In the genomic region with DNA sequence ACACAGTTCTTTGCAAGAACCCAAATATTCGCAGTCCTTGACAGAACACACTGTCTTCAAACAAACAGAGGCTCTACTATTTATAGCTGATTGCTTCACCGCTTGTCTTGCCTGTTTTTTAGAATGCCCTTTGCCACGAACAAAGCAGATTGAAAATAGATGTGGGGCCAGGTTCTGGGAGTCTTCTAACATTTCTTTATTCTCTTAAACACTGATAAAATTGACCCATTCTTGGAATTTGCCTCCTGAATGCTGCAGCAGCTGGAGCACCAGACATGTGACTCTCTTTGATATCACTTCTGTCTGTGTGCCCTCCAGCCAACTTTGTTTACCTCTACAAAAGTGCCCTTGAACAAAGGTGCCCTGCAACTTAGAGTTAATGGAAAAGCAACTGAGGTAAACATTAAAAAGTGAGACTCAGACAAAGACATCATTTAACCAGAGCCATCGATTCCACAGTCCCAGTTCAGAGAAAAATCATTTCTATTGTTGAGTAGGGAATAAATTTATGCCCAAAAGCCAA, we compare ENCODE assay signal across 15 cellular contexts.
A peak's percentile ranks its signal among the peaks of the same experiment; 100 is the strongest.
DNase-seq lines count a peak whose midpoint lies in the region; ATAC-seq, FAIRE-seq and TF ChIP-seq lines count a peak whose summit lies in the region.
"Had no signal": no experiment of that assay in that cellular context is flagged by ENCODE, and none has a peak within 500 bp of the region (broad histone marks: within the 10 kb centered on the region; RNA-seq: fewer than 3 reads in every experiment).

No MANE protein-coding gene starts in this region.

- no peaks in the 10 kb centered on the region for H3K9me2 ChIP-seq in GM23248 (ENCODE audit: insufficient read depth)

- H3K4me2 ChIP-seq in astrocyte (ENCODE audit: low read length) (peak overlapping the region; percentile 17), smooth muscle cell (peak overlapping the region; percentile 54), GM23248 (ENCODE audit: unreplicated experiment) (no peak overlapping the region)

- H3K36me3 ChIP-seq in astrocyte (ENCODE audit: insufficient read depth, low read length), result no peaks in the 10 kb centered on the region
- H3K36me3 ChIP-seq in smooth muscle cell (ENCODE audit: low read depth), result no peaks in the 10 kb centered on the region
- H3K36me3 ChIP-seq in GM23248 (ENCODE audit: low read depth), result no peaks in the 10 kb centered on the region
- no peaks in the 10 kb centered on the region for H3K36me3 ChIP-seq in CD8-positive, alpha-beta T cell (ENCODE audit: insufficient read depth, low read length)

- no peaks in the 10 kb centered on the region for H3K9me3 Mint-ChIP-seq in astrocyte (ENCODE audit: unreplicated experiment)
- no peaks in the 10 kb centered on the region for H3K9me3 Mint-ChIP-seq in CD8-positive, alpha-beta T cell
- H3K9me3 Mint-ChIP-seq: activated naive CD8-positive, alpha-beta T cell treated with anti-CD3 and anti-CD28 coated beads, Interleukin-2, amount 10 ng/mL, durations not matched to agents 7 days and 5 days; naive B cell; stimulated activated effector memory CD8-positive, alpha-beta T cell treated with anti-CD3 and anti-CD28 coated beads, Interleukin-12 subunit alpha, Interleukin-12 subunit beta, amount 100 ng/mL, for 72 hours had no signal

- no peak overlapping the region for H3K27ac ChIP-seq in astrocyte (ENCODE audit: low read depth, low read length)
- H3K27ac ChIP-seq in smooth muscle cell (ENCODE audit: low read depth), result no peak overlapping the region
- H3K27ac ChIP-seq in GM23248, result no peak overlapping the region
- no peak overlapping the region for H3K27ac ChIP-seq in CD8-positive, alpha-beta T cell (ENCODE audit: low read depth, low read length)
- H3K27ac ChIP-seq: HL-60 had no signal

- H3K27ac Mint-ChIP-seq in astrocyte (ENCODE audit: unreplicated experiment), result peak overlapping the region; percentile 34
- no peak overlapping the region for H3K27ac Mint-ChIP-seq in CD8-positive, alpha-beta T cell
- H3K27ac Mint-ChIP-seq: activated CD8-positive, alpha-beta memory T cell treated with anti-CD3 and anti-CD28 coated beads, Interleukin-2, amount 10 ng/mL, durations not matched to agents 7 days and 5 days; activated naive CD8-positive, alpha-beta T cell treated with anti-CD3 and anti-CD28 coated beads, Interleukin-2, amount 10 ng/mL, durations not matched to agents 7 days and 5 days; naive B cell; stimulated activated effector memory CD8-positive, alpha-beta T cell treated with anti-CD3 and anti-CD28 coated beads, Interleukin-12 subunit alpha, Interleukin-12 subunit beta, amount 100 ng/mL, for 72 hours had no signal

- H3K9me3 ChIP-seq in astrocyte (ENCODE audit: insufficient read depth, low read depth, low read length), result no peaks in the 10 kb centered on the region
- H3K9me3 ChIP-seq in smooth muscle cell (replicated peaks; ENCODE audit: low read depth), result no peaks in the 10 kb centered on the region
- H3K9me3 ChIP-seq in GM23248 (ENCODE audit: low read depth), result no peaks in the 10 kb centered on the region
- H3K9me3 ChIP-seq in CD8-positive, alpha-beta T cell (ENCODE audit: low read length), result no peaks in the 10 kb centered on the region

- H3K4me3 ChIP-seq in astrocyte (ENCODE audit: insufficient read depth, low read depth, low read length) (no peak overlapping the region), smooth muscle cell (no peak overlapping the region), GM23248 (no peak overlapping the region)
- no peak overlapping the region for H3K4me3 ChIP-seq in CD8-positive, alpha-beta T cell (ENCODE audit: low read depth, low read length)

- POLR2A ChIA-PET in CD8-positive, alpha-beta T cell (lab: Charles Lee), result no interaction called here

- no peak for FAIRE-seq in astrocyte (lab: Jason Lieb, UNC)

- no peaks in the 10 kb centered on the region for H3K27me3 Mint-ChIP-seq in astrocyte (ENCODE audit: low read depth, unreplicated experiment)
- no peaks in the 10 kb centered on the region for H3K27me3 Mint-ChIP-seq in CD8-positive, alpha-beta T cell (ENCODE audit: low read depth)

- H4K20me1 ChIP-seq in astrocyte (ENCODE audit: insufficient read depth, low read length), result no peaks in the 10 kb centered on the region
- H4K20me1 ChIP-seq in smooth muscle cell (ENCODE audit: low read depth), result no peaks in the 10 kb centered on the region
- H4K20me1 ChIP-seq in GM23248 (ENCODE audit: insufficient read depth), result no peaks in the 10 kb centered on the region

- WGBS in smooth muscle cell (ENCODE audit: low lambda C conversion rate), result 28% methylated on average over 4 of the region's 4 CpGs
- WGBS in GM23248 (ENCODE audit: low coverage in 1 of 2, low lambda C conversion rate in 2 of 2, missing lambda C conversion rate in 2 of 2), 2 experiments, result 28 to 29% methylated on average over 4 of the region's 4 CpGs

- in situ Hi-C loops in GM23248 (cut with MboI), result no loop called here

- no peaks in the 10 kb centered on the region for H3K36me3 Mint-ChIP-seq in astrocyte (ENCODE audit: low read depth, unreplicated experiment)
- H3K36me3 Mint-ChIP-seq in CD8-positive, alpha-beta T cell, result no peaks in the 10 kb centered on the region
- H3K36me3 Mint-ChIP-seq: activated CD8-positive, alpha-beta memory T cell treated with anti-CD3 and anti-CD28 coated beads, Interleukin-2, amount 10 ng/mL, durations not matched to agents 7 days and 5 days; activated naive CD8-positive, alpha-beta T cell treated with anti-CD3 and anti-CD28 coated beads, Interleukin-2, amount 10 ng/mL, durations not matched to agents 7 days and 5 days; naive B cell; stimulated activated effector memory CD8-positive, alpha-beta T cell treated with anti-CD3 and anti-CD28 coated beads, Interleukin-12 subunit alpha, Interleukin-12 subunit beta, amount 100 ng/mL, for 72 hours had no signal

- intact Hi-C loops in CD8-positive, alpha-beta T cell (cut with DNase I, micrococcal nuclease), result no loop called here

- no peaks in the 10 kb centered on the region for H3K4me1 ChIP-seq in astrocyte (ENCODE audit: insufficient read depth, low read length)
- peaks cover 9% of the 10 kb centered on the region for H3K4me1 ChIP-seq in smooth muscle cell (ENCODE audit: low read depth)
- no peaks in the 10 kb centered on the region for H3K4me1 ChIP-seq in GM23248 (ENCODE audit: insufficient read depth)
- H3K4me1 ChIP-seq in CD8-positive, alpha-beta T cell (ENCODE audit: insufficient read depth, low read length), result no peaks in the 10 kb centered on the region

- peak in 2 of 3 experiments; percentile 11 to 29 for DNase-seq in NCI-H1417 (lab: John Stamatoyannopoulos, UW)
- no peak for DNase-seq in NCI-H1417 treated with DMSO at 0.1 percent for 48 hours (lab: John Stamatoyannopoulos, UW)
- DNase-seq in astrocyte (ENCODE audit: low read depth), result no peak
- DNase-seq in left lobe of liver (ENCODE audit: low spot score), result no peak
- no peak for DNase-seq in smooth muscle cell (lab: John Stamatoyannopoulos, UW; ENCODE audit: unreplicated experiment)
- DNase-seq in GM23248, result no peak
- no peak for DNase-seq in CD8-positive, alpha-beta T cell
- DNase-seq in NCI-H2029 treated with DMSO at 0.1 percent for 48 hours (lab: John Stamatoyannopoulos, UW), result no peak
- DNase-seq: activated CD8-positive, alpha-beta memory T cell treated with anti-CD3 and anti-CD28 coated beads, Interleukin-2, amount 10 ng/mL, durations not matched to agents 7 days and 5 days; activated naive CD8-positive, alpha-beta T cell treated with anti-CD3 and anti-CD28 coated beads, Interleukin-2, amount 10 ng/mL, durations not matched to agents 7 days and 5 days; DMS79 treated with DMSO at 0.1 percent for 48 hours; naive B cell; NCI-H1092 had no signal

- H3K27me3 ChIP-seq in astrocyte (ENCODE audit: insufficient read depth, low read length), result no peaks in the 10 kb centered on the region
- H3K27me3 ChIP-seq in smooth muscle cell (ENCODE audit: low read depth), result no peaks in the 10 kb centered on the region
- H3K27me3 ChIP-seq in GM23248 (replicated peaks; ENCODE audit: insufficient read depth), result peaks cover 69% of the 10 kb centered on the region
- H3K27me3 ChIP-seq in CD8-positive, alpha-beta T cell (ENCODE audit: insufficient read depth, low read length), result no peaks in the 10 kb centered on the region

- CTCF ChIA-PET in CD8-positive, alpha-beta T cell (lab: Charles Lee), result no interaction called here

- H2AFZ ChIP-seq in astrocyte (ENCODE audit: low read depth, low read length) (no peak overlapping the region), smooth muscle cell (ENCODE audit: low read depth) (peak overlapping the region; percentile 83), GM23248 (no peak overlapping the region)

- no peak overlapping the region for H3K4me3 Mint-ChIP-seq in astrocyte (ENCODE audit: unreplicated experiment)
- H3K4me3 Mint-ChIP-seq in CD8-positive, alpha-beta T cell, result no peak overlapping the region
- H3K4me3 Mint-ChIP-seq: activated CD8-positive, alpha-beta memory T cell treated with anti-CD3 and anti-CD28 coated beads, Interleukin-2, amount 10 ng/mL, durations not matched to agents 7 days and 5 days; activated naive CD8-positive, alpha-beta T cell treated with anti-CD3 and anti-CD28 coated beads, Interleukin-2, amount 10 ng/mL, durations not matched to agents 7 days and 5 days; naive B cell; stimulated activated effector memory CD8-positive, alpha-beta T cell treated with anti-CD3 and anti-CD28 coated beads, Interleukin-12 subunit alpha, Interleukin-12 subunit beta, amount 100 ng/mL, for 72 hours had no signal

- peaks cover 23% of the 10 kb centered on the region for H3K4me1 Mint-ChIP-seq in astrocyte (ENCODE audit: low read depth, unreplicated experiment)
- no peaks in the 10 kb centered on the region for H3K4me1 Mint-ChIP-seq in CD8-positive, alpha-beta T cell (ENCODE audit: low read depth)
- H3K4me1 Mint-ChIP-seq: activated CD8-positive, alpha-beta memory T cell treated with anti-CD3 and anti-CD28 coated beads, Interleukin-2, amount 10 ng/mL, durations not matched to agents 7 days and 5 days; stimulated activated effector memory CD8-positive, alpha-beta T cell treated with anti-CD3 and anti-CD28 coated beads, Interleukin-12 subunit alpha, Interleukin-12 subunit beta, amount 100 ng/mL, for 72 hours had no signal

- peak; percentile 83 for ATAC-seq in left lobe of liver
- no peak for ATAC-seq in CD8-positive, alpha-beta T cell
- ATAC-seq: activated CD8-positive, alpha-beta memory T cell treated with anti-CD3 and anti-CD28 coated beads, Interleukin-2, amount 10 ng/mL, durations not matched to agents 7 days and 5 days had no signal

- no peaks in the 10 kb centered on the region for H3K79me2 ChIP-seq in astrocyte (ENCODE audit: insufficient read depth, low read length)
- H3K79me2 ChIP-seq in smooth muscle cell (ENCODE audit: low read depth), result no peaks in the 10 kb centered on the region
- no peaks in the 10 kb centered on the region for H3K79me2 ChIP-seq in GM23248 (ENCODE audit: insufficient read depth)

- H3K9ac ChIP-seq in astrocyte (ENCODE audit: low read length), result no peak overlapping the region
- H3K9ac ChIP-seq in smooth muscle cell (ENCODE audit: low read depth), result no peak overlapping the region
- no peak overlapping the region for H3K9ac ChIP-seq in GM23248

- H3F3A ChIP-seq in smooth muscle cell (ENCODE audit: low read depth), result no peaks in the 10 kb centered on the region
- no peaks in the 10 kb centered on the region for H3F3A ChIP-seq in GM23248 (ENCODE audit: insufficient read depth)

- TF ChIP-seq CTCF in astrocyte (IDR thresholded peaks at IDR 0.05; ENCODE audit: insufficient read depth, low read depth, low read length) (no peak), smooth muscle cell (IDR thresholded peaks at IDR 0.05; ENCODE audit: borderline replicate concordance, insufficient read depth, poor library complexity, severe bottlenecking) (no peak)
- TF ChIP-seq CTCF in CD8-positive, alpha-beta T cell (IDR thresholded peaks at IDR 0.05), result no peak

Comparison
In these comparisons a context has a peak if more than half of its experiments do, and no peak if none do; other contexts are left out.
1. DNase-seq: peak in NCI-H1417 (2 of 3); none in NCI-H1417 treated with DMSO at 0.1 percent for 48 hours (single experiment), astrocyte (single experiment), left lobe of liver (single experiment), smooth muscle cell (single experiment), GM23248 (single experiment), CD8-positive, alpha-beta T cell (0 of 7) and NCI-H2029 treated with DMSO at 0.1 percent for 48 hours (single experiment).